Comparison of ENCODE assay signal across 2 cellular contexts in the genomic region with DNA sequence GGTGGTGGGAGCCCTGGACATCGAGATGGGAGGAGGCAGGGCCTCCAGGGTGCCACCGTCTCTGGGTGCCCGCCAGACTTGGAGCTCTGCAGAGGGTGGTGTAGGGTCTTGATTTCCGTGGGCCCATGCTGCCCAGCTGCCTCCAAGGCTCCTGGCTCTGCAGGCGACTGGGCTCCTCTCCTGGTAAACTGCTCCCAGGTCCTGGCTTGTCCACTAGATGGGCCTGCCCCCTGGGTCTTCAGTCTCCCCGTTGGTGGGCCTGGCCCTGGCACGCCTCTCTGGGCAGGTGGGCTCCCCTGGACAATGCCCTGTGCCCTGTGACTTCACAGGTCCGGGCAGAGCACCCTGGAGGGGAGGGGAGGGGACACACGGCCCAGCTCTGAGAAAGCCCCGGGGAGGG.
TF ChIP-seq lines count a peak whose summit lies in the region.

No MANE protein-coding gene starts in this region.

TF ChIP-seq in HEK293, 187 proteins besides CTCF, POLR2A, EP300 and RAD21:
- TF ChIP-seq SCRT1 (tag by site-specific recombination; IDR thresholded peaks at IDR 0.05; ENCODE audit: borderline replicate concordance) (no peak), ZNF202 (tag by site-specific recombination; IDR thresholded peaks at IDR 0.05; ENCODE audit: borderline replicate concordance) (no peak), ZNF223 (tag by site-specific recombination; IDR thresholded peaks at IDR 0.05) (no peak), ZNF19 (tag by site-specific recombination; IDR thresholded peaks at IDR 0.05; ENCODE audit: low read depth) (no peak), SP3 (tag by site-specific recombination; IDR thresholded peaks at IDR 0.05) (no peak), ZNF510 (tag by site-specific recombination; IDR thresholded peaks at IDR 0.05; ENCODE audit: insufficient replicate concordance) (no peak)
- TF ChIP-seq, protein P1, sequence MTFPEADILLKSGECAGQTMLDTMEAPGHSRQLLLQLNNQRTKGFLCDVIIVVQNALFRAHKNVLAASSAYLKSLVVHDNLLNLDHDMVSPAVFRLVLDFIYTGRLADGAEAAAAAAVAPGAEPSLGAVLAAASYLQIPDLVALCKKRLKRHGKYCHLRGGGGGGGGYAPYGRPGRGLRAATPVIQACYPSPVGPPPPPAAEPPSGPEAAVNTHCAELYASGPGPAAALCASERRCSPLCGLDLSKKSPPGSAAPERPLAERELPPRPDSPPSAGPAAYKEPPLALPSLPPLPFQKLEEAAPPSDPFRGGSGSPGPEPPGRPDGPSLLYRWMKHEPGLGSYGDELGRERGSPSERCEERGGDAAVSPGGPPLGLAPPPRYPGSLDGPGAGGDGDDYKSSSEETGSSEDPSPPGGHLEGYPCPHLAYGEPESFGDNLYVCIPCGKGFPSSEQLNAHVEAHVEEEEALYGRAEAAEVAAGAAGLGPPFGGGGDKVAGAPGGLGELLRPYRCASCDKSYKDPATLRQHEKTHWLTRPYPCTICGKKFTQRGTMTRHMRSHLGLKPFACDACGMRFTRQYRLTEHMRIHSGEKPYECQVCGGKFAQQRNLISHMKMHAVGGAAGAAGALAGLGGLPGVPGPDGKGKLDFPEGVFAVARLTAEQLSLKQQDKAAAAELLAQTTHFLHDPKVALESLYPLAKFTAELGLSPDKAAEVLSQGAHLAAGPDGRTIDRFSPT (tag by site-specific recombination; IDR thresholded peaks at IDR 0.05) = 0 out of 2 replicates have a peak, but pooled peaks have one; percentile 18

TF ChIP-seq in K562, 482 proteins besides CTCF, POLR2A, EP300 and RAD21:
- TF ChIP-seq ZBTB8A (IDR thresholded peaks at IDR 0.05; ENCODE audit: partially characterized antibody) (no peak), RBFOX2 (IDR thresholded peaks at IDR 0.05; ENCODE audit: low read depth, low read length) (peak; percentile 6; the same call in 1 of the 2 replicates)
TF ChIP-seq in K562: peak in this region for 1.
